Comparison of ENCODE assay signal across 11 cellular contexts in genomic region chr9:107337676-107338590, GRCh38. TPM values are rescaled to one million over a fixed set of nuclear protein-coding genes. Genes with fewer than 3 reads are reported as not detected.
A peak's percentile ranks its signal among the peaks of the same experiment; 100 is the strongest.
DNase-seq lines count a peak whose midpoint lies in the region; ATAC-seq and TF ChIP-seq lines count a peak whose summit lies in the region.
"Had no signal": no experiment of that assay in that cellular context is flagged by ENCODE, and none has a peak within 500 bp of the region (broad histone marks: within the 10 kb centered on the region; RNA-seq: fewer than 3 reads in every experiment).

No MANE protein-coding gene starts in this region.

- no peak for TF ChIP-seq CTCF in CD4-positive, alpha-beta T cell (IDR thresholded peaks at IDR 0.05)
- TF ChIP-seq CTCF in prostate gland (IDR thresholded peaks at IDR 0.05): no peak

- no peak for TF ChIP-seq POLR2A in prostate gland (IDR thresholded peaks at IDR 0.05)

- peaks cover 5% of the 10 kb centered on the region for H3K4me1 Mint-ChIP-seq in CD4-positive, alpha-beta T cell (ENCODE audit: low read depth)

- H3K4me3 ChIP-seq in prostate gland: no peak overlapping the region
- H3K4me3 ChIP-seq: gastroesophageal sphincter had no signal

- H3K27me3 Mint-ChIP-seq in CD4-positive, alpha-beta T cell: no peaks in the 10 kb centered on the region

- no peak overlapping the region for H3K27ac ChIP-seq in CD4-positive, alpha-beta T cell (ENCODE audit: low read depth, low read length)
- peak overlapping the region; percentile 49 to 63 for H3K27ac ChIP-seq in prostate gland

- WGBS in prostate gland: 35% methylated on average over 16 of the region's 16 CpGs

- POLR2A ChIA-PET in CD4-positive, alpha-beta T cell (lab: Charles Lee): no interaction called here

- intact Hi-C loops in CD4-positive, alpha-beta T cell (cut with DNase I, micrococcal nuclease): loop anchor here in 1 of 2 experiments (5.0 kb wide), 1 partner anchor 61 kb away; no protein-coding TSS in a partner anchor
- intact Hi-C loops in prostate gland (cut with DNase I): no loop called here

- peak overlapping the region; percentile 26 for H3K27ac Mint-ChIP-seq in CD4-positive, alpha-beta T cell

- peaks cover 19% of the 10 kb centered on the region for H3K36me3 Mint-ChIP-seq in CD4-positive, alpha-beta T cell (ENCODE audit: low read depth)

- H3K4me1 ChIP-seq in prostate gland (replicated peaks): peaks cover 6% of the 10 kb centered on the region

- H3K27me3 ChIP-seq in CD4-positive, alpha-beta T cell (ENCODE audit: control insufficient read depth, insufficient read depth, low read length): no peaks in the 10 kb centered on the region
- H3K27me3 ChIP-seq in prostate gland (replicated peaks; ENCODE audit: insufficient read depth): no peaks in the 10 kb centered on the region
- H3K27me3 ChIP-seq: gastroesophageal sphincter had no signal

- ATAC-seq in CD4-positive, alpha-beta T cell (ENCODE audit: poor library complexity): no peak
- ATAC-seq in GM21367 (IDR thresholded peaks at IDR 0.05; ENCODE audit: unreplicated experiment): no peak
- ATAC-seq: gastroesophageal sphincter had no signal

- no peak overlapping the region for H3K4me3 Mint-ChIP-seq in CD4-positive, alpha-beta T cell

- no peak for DNase-seq in CD4-positive, alpha-beta T cell
- peak; percentile 93 for DNase-seq in LHCN-M2 (ENCODE audit: low read depth)
- DNase-seq in fibroblast of peridontal ligament (ENCODE audit: extremely low read depth): peak; percentile 54
- peak; percentile 38 for DNase-seq in prostate gland (ENCODE audit: low spot score)
- DNase-seq in central memory CD4-positive, alpha-beta T cell: no peak
- DNase-seq in stimulated activated CD4-positive, alpha-beta T cell treated with anti-CD3 and anti-CD28 coated beads, Interleukin-15, amount 100 ng/mL, for 24 hours: no peak
- DNase-seq: NCI-H2081 treated with DMSO at 0.1 percent for 48 hours, OCI-M1, trophoblast cell had no signal

- CTCF ChIA-PET in CD4-positive, alpha-beta T cell (lab: Charles Lee): no interaction called here

- H3K36me3 ChIP-seq in prostate gland: peaks cover under 1 to 4% of the 10 kb centered on the region in 2 donors

- H3K9me3 ChIP-seq in CD4-positive, alpha-beta T cell (ENCODE audit: control insufficient read depth, low read length): no peaks in the 10 kb centered on the region
- H3K9me3 ChIP-seq in prostate gland: no peaks in the 10 kb centered on the region
- H3K9me3 ChIP-seq: gastroesophageal sphincter had no signal

- no peaks in the 10 kb centered on the region for H3K9me3 Mint-ChIP-seq in CD4-positive, alpha-beta T cell

RNA-seq across cellular contexts. Expression of gene RAD23B, which starts 54.9 kb away (rescaled TPM):
- 10 to 100 TPM; 63.8 to 68.1 TPM for total RNA-seq in CD4-positive, alpha-beta T cell
- total RNA-seq in LHCN-M2 (2014; rRNA removed) (120 and 122 TPM in 2 replicates), prostate gland (100 to 1,000 TPM in 1 of 2 donors, 10 to 100 TPM in 1; 92.3 to 111 TPM)
- 81.1 TPM for polyA plus RNA-seq in LHCN-M2 (2012)

Comparison
In these comparisons a context has a peak if more than half of its experiments do, and no peak if none do; other contexts are left out.
1. DNase-seq: peak in LHCN-M2 (single experiment), fibroblast of peridontal ligament (single experiment) and prostate gland (single experiment); none in CD4-positive, alpha-beta T cell (0 of 10), central memory CD4-positive, alpha-beta T cell (single experiment) and stimulated activated CD4-positive, alpha-beta T cell treated with anti-CD3 and anti-CD28 coated beads, Interleukin-15, amount 100 ng/mL, for 24 hours (single experiment).